Comparison of ENCODE assay signal across 1 cellular context in genomic region chr22:38964306-38964705, GRCh38.
TF ChIP-seq lines count a peak whose summit lies in the region.

No MANE protein-coding gene starts in this region.

TF ChIP-seq in H1, 55 proteins besides CTCF, POLR2A, EP300 and RAD21:
- no peak for TF ChIP-seq USF2 (IDR thresholded peaks at IDR 0.05; ENCODE audit: low read length)
- no peak for TF ChIP-seq EZH2 (IDR thresholded peaks at IDR 0.05; ENCODE audit: low read depth, low read length, severe bottlenecking)
- TF ChIP-seq KDM1A (IDR thresholded peaks at IDR 0.05; ENCODE audit: borderline replicate concordance, low read length), result no peak
- TF ChIP-seq CTBP2 (IDR thresholded peaks at IDR 0.05; ENCODE audit: borderline replicate concordance, insufficient read depth, insufficient read length, low read length), result no peak
- TF ChIP-seq BACH1 (IDR thresholded peaks at IDR 0.05; ENCODE audit: low read length), result no peak
- TF ChIP-seq E2F6 (IDR thresholded peaks at IDR 0.05), result no peak
- TF ChIP-seq RNF2 (IDR thresholded peaks at IDR 0.05; ENCODE audit: borderline replicate concordance, low read depth, low read length, missing control alignments, poor library complexity, severe bottlenecking), result no peak
- no peak for TF ChIP-seq TBP (IDR thresholded peaks at IDR 0.05; ENCODE audit: low read depth, low read length)
- TF ChIP-seq SRF (IDR thresholded peaks at IDR 0.05; ENCODE audit: low read depth, low read length), result no peak
- TF ChIP-seq GABPA (IDR thresholded peaks at IDR 0.05; ENCODE audit: borderline replicate concordance, insufficient read depth, low read length), result no peak
- TF ChIP-seq HDAC6 (IDR thresholded peaks at IDR 0.05; ENCODE audit: low read depth, low read length), result no peak
- no peak for TF ChIP-seq CREB1 (IDR thresholded peaks at IDR 0.05)
- TF ChIP-seq POU5F1 (IDR thresholded peaks at IDR 0.05; ENCODE audit: low read depth, low read length), result no peak
- no peak for TF ChIP-seq KDM5A (IDR thresholded peaks at IDR 0.05; ENCODE audit: low read length)
